8 cellular contexts compared by ENCODE assay signal in genomic region chr2:160241251-160242137, GRCh38. TPM values are rescaled to one million over a fixed set of nuclear protein-coding genes. Genes with fewer than 3 reads are reported as not detected.
DNase-seq lines count a peak whose midpoint lies in the region; ATAC-seq, FAIRE-seq and TF ChIP-seq lines count a peak whose summit lies in the region.

No MANE protein-coding gene starts in this region.

- TF ChIP-seq CTCF in bronchial epithelial cell (IDR thresholded peaks at IDR 0.05; ENCODE audit: insufficient read depth, low read length, severe bottlenecking) (no peak), right lobe of liver (IDR thresholded peaks at IDR 0.05) (no peak)

- WGBS in right lobe of liver (ENCODE audit: insufficient coverage, low coverage, low lambda C conversion rate, missing lambda C conversion rate), result 54% methylated on average over 4 of the region's 4 CpGs

- intact Hi-C loops in right lobe of liver (cut with DNase I), result no loop called here

- no peak for TF ChIP-seq POLR2A in right lobe of liver (IDR thresholded peaks at IDR 0.05)

- ATAC-seq in right lobe of liver, result peak; percentile 19 to 89 (median 58)
- ATAC-seq in HG02759 (IDR thresholded peaks at IDR 0.05; ENCODE audit: unreplicated experiment), result no peak

- H3K4me3 ChIP-seq in ACC112 (ENCODE audit: low read depth, low read length) (no peak overlapping the region; the same call in 1 of the 2 replicates), bronchial epithelial cell (ENCODE audit: low read depth, low read length) (no peak overlapping the region), right lobe of liver (no peak overlapping the region)

- H3K36me3 ChIP-seq in ACC112 (ENCODE audit: insufficient read depth, low read length) (no peaks in the 10 kb centered on the region), bronchial epithelial cell (ENCODE audit: control insufficient read depth, insufficient read depth, low read length) (no peaks in the 10 kb centered on the region), right lobe of liver (no peaks in the 10 kb centered on the region)

- no peaks in the 10 kb centered on the region for H3K79me2 ChIP-seq in ACC112 (ENCODE audit: control insufficient read depth, insufficient read depth, low read length, unreplicated experiment)

- H3K27ac ChIP-seq in ACC112 (ENCODE audit: low read depth, low read length), result peak overlapping the region; percentile 57
- H3K27ac ChIP-seq in right lobe of liver, result no peak overlapping the region

- H3K27me3 ChIP-seq in ACC112 (ENCODE audit: insufficient read depth, low read length), result no peaks in the 10 kb centered on the region
- H3K27me3 ChIP-seq in bronchial epithelial cell (ENCODE audit: control insufficient read depth, insufficient read depth, low read length), result no peaks in the 10 kb centered on the region
- H3K27me3 ChIP-seq in right lobe of liver, result no peaks in the 10 kb centered on the region

- no peaks in the 10 kb centered on the region for H3K9me3 ChIP-seq in right lobe of liver

- peak overlapping the region; percentile 6 for H2AFZ ChIP-seq in ACC112 (ENCODE audit: low read length, unreplicated experiment)

- peak; percentile 37 to 42 for DNase-seq in Kasumi-1 (lab: John Stamatoyannopoulos, UW)
- DNase-seq in bronchial epithelial cell (ENCODE audit: low read depth), result peak; percentile 93
- peak in 1 of 3 donors; percentile 28 for DNase-seq in right lobe of liver
- no peak for DNase-seq in GOT3 (lab: John Stamatoyannopoulos, UW)
- no peak for DNase-seq in NCI-H1694 (lab: John Stamatoyannopoulos, UW)
- DNase-seq in SHP77 treated with DMSO at 0.1 percent for 48 hours (lab: John Stamatoyannopoulos, UW), result no peak

- peak; percentile 58 for FAIRE-seq in bronchial epithelial cell (lab: Jason Lieb, UNC)

- H3K4me1 ChIP-seq in ACC112 (ENCODE audit: control insufficient read depth, insufficient read depth, low read length, unreplicated experiment) (peaks cover 25% of the 10 kb centered on the region), right lobe of liver (no peaks in the 10 kb centered on the region)

RNA-seq across cellular contexts. Expression of gene ITGB6, which starts 41.4 kb away (rescaled TPM):
- total RNA-seq in bronchial epithelial cell (21.1 and 31.5 TPM in 2 replicates), right lobe of liver (under 1 TPM in 4 of 6 experiments, not detected in 2; 0.11 to 0.68 (median 0.44) TPM)

Comparison
In these comparisons a context has a peak if more than half of its experiments do, and no peak if none do; other contexts are left out.
1. DNase-seq: peak in Kasumi-1 (2 of 2) and bronchial epithelial cell (single experiment); none in GOT3 (single experiment), NCI-H1694 (single experiment) and SHP77 treated with DMSO at 0.1 percent for 48 hours (single experiment).
2. RNA of gene ITGB6, which starts 41.4 kb away (total RNA-seq): 21.1 to 31.5 TPM in bronchial epithelial cell; 0.11 to 0.68 TPM in right lobe of liver; every median in the first group is over 10 times any median in the second.